In the genomic region with DNA sequence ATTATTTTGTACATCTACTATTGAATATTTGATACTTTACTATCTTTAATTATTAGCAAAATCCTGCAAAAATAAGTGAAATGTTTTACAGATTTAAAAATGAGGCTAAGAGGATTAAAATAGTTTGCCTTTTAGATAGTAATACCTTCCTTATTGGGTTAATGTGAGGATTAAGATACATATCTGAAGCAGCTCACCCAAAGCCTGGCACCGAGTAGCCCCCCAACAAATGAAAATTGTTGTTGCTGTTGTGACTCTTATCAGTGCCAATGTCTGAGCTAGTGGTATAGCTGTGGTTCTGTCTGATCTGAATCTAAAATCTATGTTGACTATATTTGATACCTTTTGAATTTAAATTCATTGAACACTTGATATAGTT, we compare ENCODE assay signal across 26 cellular contexts. TPM values are rescaled to one million over a fixed set of nuclear protein-coding genes. Genes with fewer than 3 reads are reported as not detected.
"Had no signal": no experiment of that assay in that cellular context is flagged by ENCODE, and none has a peak within 500 bp of the region (broad histone marks: within the 10 kb centered on the region; RNA-seq: fewer than 3 reads in every experiment).

No MANE protein-coding gene starts in this region.

- H3K27me3 Mint-ChIP-seq: activated naive CD8-positive, alpha-beta T cell; stimulated activated naive CD8-positive, alpha-beta T cell treated with anti-CD3 and anti-CD28 coated beads, Interleukin-15, Interleukin-2, amounts not matched to agents 100 ng/mL and 50 ng/mL, for 24 hours had no signal

- H3K9me3 Mint-ChIP-seq: stimulated activated naive CD8-positive, alpha-beta T cell treated with anti-CD3 and anti-CD28 coated beads, Interleukin-15, Interleukin-2, amounts not matched to agents 100 ng/mL and 50 ng/mL, for 24 hours; T-helper 2 cell treated with Interferon-gamma antibody and Interleukin-4, amounts not matched to agents 5 μg/mL and 100 μg/mL, for 36 hours had no signal

- DNase-seq: activated CD4-positive, alpha-beta T cell treated with anti-CD3 and anti-CD28 coated beads for 4 hours; activated CD4-positive, alpha-beta T cell treated with anti-CD3 and anti-CD28 coated beads, Interleukin-2, amount 50 U/mL, for 4 hours; activated CD8-positive, alpha-beta memory T cell treated with anti-CD3 and anti-CD28 coated beads for 24 hours; activated effector memory CD4-positive, alpha-beta T cell treated with Interleukin-2 at 50 U/mL for 16 hours; activated naive CD4-positive, alpha-beta T cell treated with Interleukin-2 at 50 U/mL for 16 hours; anterior cingulate cortex; cerebellar nuclear complex; dorsolateral prefrontal cortex; effector memory CD4-positive, alpha-beta T cell; gastrocnemius medialis; hippocampal formation; left colon; naive thymus-derived CD8-positive, alpha-beta T cell; posterior cingulate gyrus; right lobe of liver; stimulated activated CD4-positive, alpha-beta T cell treated with anti-CD3 and anti-CD28 coated beads, Interleukin-12 subunit alpha, Interleukin-12 subunit beta, amount 100 ng/mL, for 4 hours; stimulated activated CD4-positive, alpha-beta T cell treated with anti-CD3 and anti-CD28 coated beads, Interleukin-4, amount 100 ng/mL, for 1 hour; T-helper 1 cell; upper lobe of left lung had no signal

- H3K4me1 ChIP-seq: right lobe of liver had no signal

- H3K36me3 Mint-ChIP-seq: activated naive CD8-positive, alpha-beta T cell; naive thymus-derived CD8-positive, alpha-beta T cell had no signal

- H3K4me3 Mint-ChIP-seq: activated naive CD8-positive, alpha-beta T cell; naive thymus-derived CD8-positive, alpha-beta T cell; stimulated activated naive CD8-positive, alpha-beta T cell treated with anti-CD3 and anti-CD28 coated beads, Interleukin-15, Interleukin-2, amounts not matched to agents 100 ng/mL and 50 ng/mL, for 24 hours; T-helper 2 cell treated with Interferon-gamma antibody and Interleukin-4, amounts not matched to agents 5 μg/mL and 100 μg/mL, for 36 hours had no signal

- H3K4me3 ChIP-seq: body of pancreas, cardiac muscle cell, coronary artery, dorsolateral prefrontal cortex, gastrocnemius medialis, right lobe of liver, thoracic aorta, upper lobe of left lung had no signal

- ATAC-seq: naive thymus-derived CD8-positive, alpha-beta T cell had no signal

- H3K9me3 ChIP-seq: body of pancreas, gastrocnemius medialis, right lobe of liver, thoracic aorta, upper lobe of left lung had no signal

- H3K27ac ChIP-seq: body of pancreas, coronary artery, dorsolateral prefrontal cortex, gastrocnemius medialis, right lobe of liver, thoracic aorta, upper lobe of left lung had no signal

- H3K4me1 Mint-ChIP-seq: naive thymus-derived CD8-positive, alpha-beta T cell had no signal

- H3K27me3 ChIP-seq: body of pancreas, cardiac muscle cell, dorsolateral prefrontal cortex, gastrocnemius medialis, right lobe of liver, upper lobe of left lung had no signal

- H3K27ac Mint-ChIP-seq: activated naive CD8-positive, alpha-beta T cell; naive thymus-derived CD8-positive, alpha-beta T cell; stimulated activated naive CD8-positive, alpha-beta T cell treated with anti-CD3 and anti-CD28 coated beads, Interleukin-15, Interleukin-2, amounts not matched to agents 100 ng/mL and 50 ng/mL, for 24 hours; T-helper 2 cell treated with Interferon-gamma antibody and Interleukin-4, amounts not matched to agents 5 μg/mL and 100 μg/mL, for 36 hours had no signal

- H3K36me3 ChIP-seq: cardiac muscle cell, gastrocnemius medialis, right lobe of liver, thoracic aorta, upper lobe of left lung had no signal

RNA-seq across cellular contexts. Expression of gene GULP1, which starts 34.6 kb away (rescaled TPM):
- total RNA-seq: naive thymus-derived CD8-positive, alpha-beta T cell had no signal
- polyA plus RNA-seq: naive thymus-derived CD8-positive, alpha-beta T cell had no signal
